ENCODE assay signal across 2 cellular contexts in genomic region chr6:81328700-81329099, GRCh38.
TF ChIP-seq lines count a peak whose summit lies in the region.

No MANE protein-coding gene starts in this region.

TF ChIP-seq in HepG2, 621 proteins besides CTCF, POLR2A, EP300 and RAD21:
- peak; percentile 54; the same call in 1 of the 2 replicates for TF ChIP-seq RAD51 (IDR thresholded peaks at IDR 0.05; ENCODE audit: borderline replicate concordance)
- TF ChIP-seq ZNF280B (CRISPR knock-in tag; IDR thresholded peaks at IDR 0.05; ENCODE audit: borderline replicate concordance) = no peak

TF ChIP-seq in K562, 482 proteins besides CTCF, POLR2A, EP300 and RAD21:
- TF ChIP-seq HDAC1 (IDR thresholded peaks at IDR 0.05) = no peak
- TF ChIP-seq TFE3 (CRISPR knock-in tag; IDR thresholded peaks at IDR 0.05) = peak; percentile 78
